ENCODE assay signal across 8 cellular contexts in genomic region chr16:2919511-2920255, GRCh38. TPM values are rescaled to one million over a fixed set of nuclear protein-coding genes. Genes with fewer than 3 reads are reported as not detected.
DNase-seq lines count a peak whose midpoint lies in the region; ATAC-seq, FAIRE-seq and TF ChIP-seq lines count a peak whose summit lies in the region.

No MANE protein-coding gene starts in this region.

- WGBS in H1 (ENCODE audit: extremely low coverage in 1 of 2, insufficient coverage in 1 of 2, insufficient read length in 1 of 2, insufficient replicate concordance in 2 of 2, low coverage in 1 of 2, low lambda C conversion rate in 2 of 2, missing lambda C conversion rate in 1 of 2), 2 experiments, result 48% methylated on average over 13 of the region's 13 CpGs; no CpG with 5 or more reads in 1 of the 2 experiments

- H3K27me3 Mint-ChIP-seq in mesothelial cell of epicardium (ENCODE audit: low read depth), result no peaks in the 10 kb centered on the region
- H3K27me3 Mint-ChIP-seq in stimulated activated naive CD8-positive, alpha-beta T cell treated with anti-CD3 and anti-CD28 coated beads, Interleukin-15, amount 100 ng/mL, for 72 hours, result no peaks in the 10 kb centered on the region

- H3K79me2 ChIP-seq in H1 (ENCODE audit: control insufficient read depth in 1 of 2, insufficient read depth in 2 of 2, low read length in 2 of 2), result no peaks in the 10 kb centered on the region

- TF ChIP-seq CTCF in GM13976 (IDR thresholded peaks at IDR 0.05; ENCODE audit: borderline replicate concordance, control extremely low read depth, extremely low read depth, insufficient read depth, missing control alignments) (peak; percentile 76), H1 (IDR thresholded peaks at IDR 0.05; ENCODE audit: control extremely low read depth in 1 of 3, insufficient read depth in 1 of 3, low read depth in 1 of 3, low read length in 3 of 3) (peak; percentile 55 to 85 (median 76)), mesothelial cell of epicardium (IDR thresholded peaks at IDR 0.05; ENCODE audit: unreplicated experiment) (peak; percentile 94)

- no peak overlapping the region for H3K23ac ChIP-seq in H1 (ENCODE audit: insufficient read length)

- no peak overlapping the region for H2BK120ac ChIP-seq in H1 (replicated peaks; ENCODE audit: low read depth, low read length)

- H4K20me1 ChIP-seq in H1 (replicated peaks in 1 of 2; ENCODE audit: control insufficient read depth in 1 of 2, insufficient read depth in 2 of 2, low read length in 2 of 2), result no peaks in the 10 kb centered on the region

- H3K36me3 ChIP-seq in H1 (ENCODE audit: control insufficient read depth in 2 of 4, insufficient read depth in 4 of 4, low read length in 3 of 4), result no peaks in the 10 kb centered on the region; a peak in 1 of 8 replicates

- no peak overlapping the region for H3K27ac ChIP-seq in H1 (ENCODE audit: low read depth, low read length)

- H3K4me1 ChIP-seq in H1 (replicated peaks in 1 of 4; ENCODE audit: control insufficient read depth in 3 of 4, insufficient read depth in 4 of 4, low read length in 3 of 4), result peaks cover 0 to 2% (median under 1%) of the 10 kb centered on the region in 4 experiments; a peak in 3 of 7 replicates

- no peak overlapping the region for H2BK5ac ChIP-seq in H1 (ENCODE audit: low read depth, low read length)

- no peak overlapping the region for H2BK15ac ChIP-seq in H1 (ENCODE audit: low read length)

- H3K4me3 Mint-ChIP-seq in mesothelial cell of epicardium, result no peak overlapping the region
- no peak overlapping the region for H3K4me3 Mint-ChIP-seq in stimulated activated naive CD8-positive, alpha-beta T cell treated with anti-CD3 and anti-CD28 coated beads, Interleukin-15, amount 100 ng/mL, for 72 hours

- no peaks in the 10 kb centered on the region for H3K23me2 ChIP-seq in H1 (ENCODE audit: low read depth, low read length)

- H3K14ac ChIP-seq in H1 (ENCODE audit: insufficient read length), result no peak overlapping the region

- no peaks in the 10 kb centered on the region for H3K9me3 ChIP-seq in H1 (ENCODE audit: insufficient read depth in 2 of 2, low read depth in 1 of 2, low read length in 1 of 2)

- no peak overlapping the region for H2AK5ac ChIP-seq in H1 (ENCODE audit: low read depth, low read length)

- ATAC-seq in stimulated activated naive CD8-positive, alpha-beta T cell treated with anti-CD3 and anti-CD28 coated beads, Interleukin-15, amount 100 ng/mL, for 72 hours, result no peak
- ATAC-seq in HG02973 (IDR thresholded peaks at IDR 0.05; ENCODE audit: unreplicated experiment), result no peak

- no peak overlapping the region for H4K5ac ChIP-seq in H1 (ENCODE audit: insufficient read length, low read depth, low read length)

- H4K91ac ChIP-seq in H1 (replicated peaks; ENCODE audit: insufficient read length, low read length), result no peak overlapping the region

- H2BK20ac ChIP-seq in H1 (ENCODE audit: low read length), result no peak overlapping the region

- H3K36me3 Mint-ChIP-seq in mesothelial cell of epicardium, result peaks cover 18% of the 10 kb centered on the region

- no peak overlapping the region for H3K27ac Mint-ChIP-seq in mesothelial cell of epicardium
- no peak overlapping the region for H3K27ac Mint-ChIP-seq in stimulated activated naive CD8-positive, alpha-beta T cell treated with anti-CD3 and anti-CD28 coated beads, Interleukin-15, amount 100 ng/mL, for 72 hours

- no peaks in the 10 kb centered on the region for H3K27me3 ChIP-seq in H1 (replicated peaks in 1 of 4; ENCODE audit: control insufficient read depth in 3 of 4, extremely low read depth in 1 of 4, insufficient read depth in 3 of 4, low read length in 3 of 4)

- no peak overlapping the region for H3K56ac ChIP-seq in H1 (replicated peaks; ENCODE audit: insufficient read length, low read depth, low read length)

- H3K9ac ChIP-seq in H1 (replicated peaks in 1 of 4; ENCODE audit: extremely low read depth in 1 of 4, low read depth in 3 of 4, low read length in 3 of 4), result no peak overlapping the region

- no peak overlapping the region for H2BK12ac ChIP-seq in H1 (ENCODE audit: low read depth, low read length)

- H3K9me3 Mint-ChIP-seq in mesothelial cell of epicardium, result no peaks in the 10 kb centered on the region
- no peaks in the 10 kb centered on the region for H3K9me3 Mint-ChIP-seq in stimulated activated naive CD8-positive, alpha-beta T cell treated with anti-CD3 and anti-CD28 coated beads, Interleukin-15, amount 100 ng/mL, for 72 hours

- peak; percentile 83 for FAIRE-seq in H1 (lab: Jason Lieb, UNC)

- TF ChIP-seq RAD21 in H1 (IDR thresholded peaks at IDR 0.05 in 1 of 2, conservative IDR thresholded peaks at IDR 0.05 in 1 of 2; ENCODE audit: low read depth in 2 of 2, low read length in 2 of 2), result peak; percentile 83 to 84

- H3K4me2 ChIP-seq in H1 (ENCODE audit: insufficient read depth in 1 of 2, low read depth in 2 of 2, low read length in 2 of 2), result no peak overlapping the region

- POLR2A ChIA-PET in H1 (lab: Charles Lee; ENCODE audit: partially characterized antibody), result interaction anchor here (1.5 kb wide), 1 partner anchor 10 kb away, joined by 5 read pairs; no protein-coding TSS in a partner anchor

- TF ChIP-seq POLR2A in H1 (IDR thresholded peaks at IDR 0.05; ENCODE audit: control extremely low read depth in 1 of 2, low read depth in 2 of 2, low read length in 2 of 2), result no peak

- no peak overlapping the region for H3K4me3 ChIP-seq in H1 (ENCODE audit: extremely low read depth in 1 of 4, insufficient read depth in 2 of 4, low read depth in 3 of 4, low read length in 4 of 4)

- no peak for TF ChIP-seq EP300 in H1 (IDR thresholded peaks at IDR 0.05; ENCODE audit: borderline replicate concordance in 1 of 2, low read depth in 2 of 2, low read length in 2 of 2)

- no peak overlapping the region for H3K4ac ChIP-seq in H1 (replicated peaks; ENCODE audit: insufficient read length, low read depth, low read length)

- DNase-seq in ACHN (peak; percentile 74), GM13976 (ENCODE audit: low spot score) (peak; percentile 67), NCI-H446 treated with DMSO at 0.1 percent for 48 hours (lab: John Stamatoyannopoulos, UW) (peak; percentile 24), H1 (ENCODE audit: low read depth in 1 of 2, low spot score in 2 of 2) (peak in 1 of 2 experiments; percentile 83), mesothelial cell of epicardium (ENCODE audit: low spot score in 2 of 2, unreplicated experiment in 2 of 2) (peak in 1 of 2 experiments; percentile 76)
- DNase-seq in activated CD8-positive, alpha-beta memory T cell treated with anti-CD3 and anti-CD28 coated beads for 24 hours, result peak; percentile 81
- peak; percentile 54 to 55 for DNase-seq in stimulated activated naive CD8-positive, alpha-beta T cell treated with anti-CD3 and anti-CD28 coated beads, Interleukin-15, amount 100 ng/mL, for 72 hours

- H3K79me1 ChIP-seq in H1 (ENCODE audit: low read depth, low read length), result no peaks in the 10 kb centered on the region

- H3K4me1 Mint-ChIP-seq in mesothelial cell of epicardium, result peaks cover 2% of the 10 kb centered on the region
- H3K4me1 Mint-ChIP-seq in stimulated activated naive CD8-positive, alpha-beta T cell treated with anti-CD3 and anti-CD28 coated beads, Interleukin-15, amount 100 ng/mL, for 72 hours, result peaks cover 14% of the 10 kb centered on the region

- H3K18ac ChIP-seq in H1 (ENCODE audit: extremely low read depth, low read length), result no peak overlapping the region

- no peak overlapping the region for H2AFZ ChIP-seq in H1 (ENCODE audit: low read length)

- H4K8ac ChIP-seq in H1 (ENCODE audit: extremely low read depth, insufficient read depth, low read length), result no peak overlapping the region

- in situ Hi-C loops in ACHN (cut with HindIII; ENCODE audit: low pct_ligation_motif_present, low pct_unique_long_range_greater_than_20kb, low sequenced_read_pairs), result no loop called here
- in situ Hi-C loops in GM13976 (cut with MboI; ENCODE audit: low sequenced_read_pairs, unreplicated experiment), result no loop called here

- CTCF ChIA-PET in H1 (lab: Charles Lee; ENCODE audit: partially characterized antibody), result interaction anchor here (0.7 to 10.4 kb wide), 25 partner anchors 6 to 97 kb away, joined by 3 to 98 read pairs (median 4); partner anchors contain the start of genes FLYWCH1 and FLYWCH2

RNA-seq across cellular contexts. Expression of gene FLYWCH1, which starts 8.0 kb away (rescaled TPM):
- 23.1 and 23.5 TPM in 2 replicates for total RNA-seq in H1 (2021; fragmentation: NEBNext Ultra II Directional; extraction: Animal tissue kit (Norgen Biotek cat#: 25700))
- 12.4 and 22.2 TPM in 2 replicates for polyA plus RNA-seq in H1 (2011; rRNA removed)
- 14.3 TPM for polyA plus RNA-seq in H1 (2011; cell fraction: cytosol; rRNA removed)
- polyA plus RNA-seq in H1 (2011; cell fraction: nucleus; rRNA removed), result 29.4 TPM
- 10.6 to 15.2 TPM (median 13.5 TPM) in 4 replicates for polyA plus RNA-seq in H1 (2012, experiment 1 of 2)
- polyA plus RNA-seq in H1 (2012, experiment 2 of 2), result 19.6 TPM
- 10.4 TPM for polyA plus RNA-seq in H1 (2013, experiment 1 of 2)
- polyA plus RNA-seq in H1 (2013, experiment 2 of 2), result 9.2 TPM
- polyA minus RNA-seq in H1 (2011; rRNA and poly(A)+ RNA removed), result 5.1 and 10.5 TPM in 2 replicates
- polyA minus RNA-seq in H1 (2011; cell fraction: cytosol; rRNA and poly(A)+ RNA removed), result 9.8 TPM
- polyA minus RNA-seq in H1 (2011; cell fraction: nucleus; rRNA and poly(A)+ RNA removed), result 15.7 TPM
- total RNA-seq in mesothelial cell of epicardium, result 25.9 to 29.4 TPM (median 29.0 TPM) in 3 replicates

RNA-seq across cellular contexts. Expression of gene FLYWCH2, which starts 36.7 kb away (rescaled TPM):
- 16.4 and 20.2 TPM in 2 replicates for total RNA-seq in H1 (2021; fragmentation: NEBNext Ultra II Directional; extraction: Animal tissue kit (Norgen Biotek cat#: 25700))
- polyA plus RNA-seq in H1 (2011; rRNA removed), result 30.7 and 43.8 TPM in 2 replicates
- 44.9 TPM for polyA plus RNA-seq in H1 (2011; cell fraction: cytosol; rRNA removed)
- 27.4 TPM for polyA plus RNA-seq in H1 (2011; cell fraction: nucleus; rRNA removed)
- 17.1 to 25.9 TPM (median 22.0 TPM) in 4 replicates for polyA plus RNA-seq in H1 (2012, experiment 1 of 2)
- polyA plus RNA-seq in H1 (2012, experiment 2 of 2), result 24.5 TPM
- polyA plus RNA-seq in H1 (2013, experiment 1 of 2), result 16.8 TPM
- 16.0 TPM for polyA plus RNA-seq in H1 (2013, experiment 2 of 2)
- 4.6 and 5.4 TPM in 2 replicates for polyA minus RNA-seq in H1 (2011; rRNA and poly(A)+ RNA removed)
- polyA minus RNA-seq in H1 (2011; cell fraction: cytosol; rRNA and poly(A)+ RNA removed), result 14.3 TPM
- 14.3 TPM for polyA minus RNA-seq in H1 (2011; cell fraction: nucleus; rRNA and poly(A)+ RNA removed)
- total RNA-seq in mesothelial cell of epicardium, result 26.3 to 28.6 TPM (median 28.3 TPM) in 3 replicates

RNA-seq across cellular contexts. Expression of gene KREMEN2, which starts 44.4 kb away (rescaled TPM):
- total RNA-seq in H1 (2021; fragmentation: NEBNext Ultra II Directional; extraction: Animal tissue kit (Norgen Biotek cat#: 25700)), result 6.6 and 7.8 TPM in 2 replicates
- polyA plus RNA-seq in H1 (2011; rRNA removed), result 7.0 and 10.4 TPM in 2 replicates
- 8.8 TPM for polyA plus RNA-seq in H1 (2011; cell fraction: cytosol; rRNA removed)
- polyA plus RNA-seq in H1 (2011; cell fraction: nucleus; rRNA removed), result 16.5 TPM
- 2.6 to 7.9 TPM (median 6.3 TPM) in 4 replicates for polyA plus RNA-seq in H1 (2012, experiment 1 of 2)
- polyA plus RNA-seq in H1 (2012, experiment 2 of 2), result 6.3 TPM
- 10.9 TPM for polyA plus RNA-seq in H1 (2013, experiment 1 of 2)
- 10.2 TPM for polyA plus RNA-seq in H1 (2013, experiment 2 of 2)
- polyA minus RNA-seq in H1 (2011; rRNA and poly(A)+ RNA removed), result 0.32 and 0.71 TPM in 2 replicates
- polyA minus RNA-seq in H1 (2011; cell fraction: cytosol; rRNA and poly(A)+ RNA removed), result 2.3 TPM
- polyA minus RNA-seq in H1 (2011; cell fraction: nucleus; rRNA and poly(A)+ RNA removed), result 3.9 TPM
- total RNA-seq in mesothelial cell of epicardium, result 27.3 to 30.5 TPM (median 29.1 TPM) in 3 replicates

RNA-seq across cellular contexts. Expression of gene PAQR4, which starts 49.5 kb away (rescaled TPM):
- 28.2 and 28.8 TPM in 2 replicates for total RNA-seq in H1 (2021; fragmentation: NEBNext Ultra II Directional; extraction: Animal tissue kit (Norgen Biotek cat#: 25700))
- 34.6 and 52.8 TPM in 2 replicates for polyA plus RNA-seq in H1 (2011; rRNA removed)
- polyA plus RNA-seq in H1 (2011; cell fraction: cytosol; rRNA removed), result 28.3 TPM
- 78.3 TPM for polyA plus RNA-seq in H1 (2011; cell fraction: nucleus; rRNA removed)
- 20.3 to 25.4 TPM (median 23.6 TPM) in 4 replicates for polyA plus RNA-seq in H1 (2012, experiment 1 of 2)
- polyA plus RNA-seq in H1 (2012, experiment 2 of 2), result 28.0 TPM
- 32.2 TPM for polyA plus RNA-seq in H1 (2013, experiment 1 of 2)
- polyA plus RNA-seq in H1 (2013, experiment 2 of 2), result 33.2 TPM
- polyA minus RNA-seq in H1 (2011; rRNA and poly(A)+ RNA removed), result 17.1 and 17.9 TPM in 2 replicates
- 22.5 TPM for polyA minus RNA-seq in H1 (2011; cell fraction: cytosol; rRNA and poly(A)+ RNA removed)
- polyA minus RNA-seq in H1 (2011; cell fraction: nucleus; rRNA and poly(A)+ RNA removed), result 15.5 TPM
- 8.1 to 10.1 TPM (median 8.9 TPM) in 3 replicates for total RNA-seq in mesothelial cell of epicardium
